In the genomic region with DNA sequence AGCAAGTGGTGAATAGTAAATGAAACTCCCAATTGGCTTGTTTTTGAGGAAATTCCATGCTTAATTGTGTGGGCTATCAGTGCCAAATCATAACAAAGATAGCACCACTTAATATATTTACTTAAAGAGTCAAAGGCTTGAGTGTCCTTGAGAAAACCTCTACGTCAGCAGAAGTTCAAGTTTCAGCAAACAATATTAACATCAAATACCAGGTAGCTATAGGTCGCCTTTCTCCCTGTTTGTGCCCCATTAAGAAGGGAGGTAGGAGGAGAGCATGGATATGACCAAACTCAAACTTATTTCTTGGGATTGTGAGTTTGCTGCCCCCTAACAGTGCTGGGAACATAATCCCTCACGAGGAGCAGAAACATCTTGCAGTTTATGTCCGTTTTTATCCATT, we compare ENCODE assay signal across 14 cellular contexts.
"Had no signal": no experiment of that assay in that cellular context is flagged by ENCODE, and none has a peak within 500 bp of the region (broad histone marks: within the 10 kb centered on the region; RNA-seq: fewer than 3 reads in every experiment).

No MANE protein-coding gene starts in this region.

- H3K9me3 ChIP-seq: adrenal gland, gastrocnemius medialis, mucosa of descending colon, right atrium auricular region had no signal

- H3K36me3 ChIP-seq: adrenal gland, gastrocnemius medialis, right atrium auricular region had no signal

- H3K27ac ChIP-seq: adrenal gland, gastrocnemius medialis, right atrium auricular region had no signal

- H3K4me3 ChIP-seq: adrenal gland, gastrocnemius medialis, mucosa of descending colon, right atrium auricular region had no signal

- DNase-seq: activated CD4-positive, alpha-beta T cell treated with anti-CD3 and anti-CD28 coated beads, Interleukin-2, amount 50 U/mL, for 4 hours; activated gamma-delta T cell treated with Interleukin-2 at 50 U/mL for 16 hours; adrenal gland; cerebellar nuclear complex; cortex of kidney; gastrocnemius medialis; head of caudate nucleus; kidney glomerular epithelial cell; mesenchymal stem cell; mucosa of descending colon; naive B cell; stimulated activated naive CD8-positive, alpha-beta T cell treated with anti-CD3 and anti-CD28 coated beads, Interleukin-15, Interleukin-2, amounts not matched to agents 100 U/mL and 50 U/mL, for 24 hours had no signal

- ATAC-seq: activated naive CD4-positive, alpha-beta T cell treated with anti-CD3 and anti-CD28 coated beads, Interleukin-2, amount 50 U/mL, for 72 hours; gastrocnemius medialis; mucosa of descending colon; stimulated activated naive CD8-positive, alpha-beta T cell treated with anti-CD3 and anti-CD28 coated beads, Interleukin-15, Interleukin-2, amounts not matched to agents 100 U/mL and 50 U/mL, for 24 hours had no signal

- H3K4me1 ChIP-seq: adrenal gland, gastrocnemius medialis, right atrium auricular region had no signal

- H3K27me3 ChIP-seq: gastrocnemius medialis, right atrium auricular region had no signal
